Comparison of ENCODE assay signal across 32 cellular contexts in genomic region chr5:178445534-178445933, GRCh38.
DNase-seq lines count a peak whose midpoint lies in the region; ATAC-seq, FAIRE-seq and TF ChIP-seq lines count a peak whose summit lies in the region.
"Had no signal": no experiment of that assay in that cellular context is flagged by ENCODE, and none has a peak within 500 bp of the region (broad histone marks: within the 10 kb centered on the region; RNA-seq: fewer than 3 reads in every experiment).

No MANE protein-coding gene starts in this region.

- H3K4me2 ChIP-seq in HepG2 (ENCODE audit: low read depth, low read length) (no peak overlapping the region), K562 (ENCODE audit: insufficient read depth, low read length) (no peak overlapping the region)
- H3K4me2 ChIP-seq: A549; BLaER1; BLaER1 treated with 17β-estradiol and CSF1 and Interleukin-3, amounts not matched to agents 10 nM and 100 nM had no signal

- ATAC-seq in HepG2 (no peak), right lobe of liver (no peak), K562 (no peak)
- ATAC-seq: A549; CD8-positive, alpha-beta T cell had no signal

- H3K9me3 ChIP-seq in HepG2 (ENCODE audit: low read length) (no peaks in the 10 kb centered on the region), right lobe of liver (no peaks in the 10 kb centered on the region), HEK293 (ENCODE audit: control insufficient read depth, insufficient read depth, low read depth, low read length) (no peaks in the 10 kb centered on the region), K562 (replicated peaks; ENCODE audit: control insufficient read depth, insufficient read depth, low read depth, low read length) (0 out of 2 replicates have a peak, but pooled peaks cover 3% of the 10 kb centered on the region)
- H3K9me3 ChIP-seq: BE2C, BLaER1, Caco-2 had no signal

- POLR2A ChIA-PET in HepG2 (lab: Yijun Ruan, JAX) (no interaction called here), HEK293 (lab: Yijun Ruan, JAX) (no interaction called here), K562 (lab: Yijun Ruan, JAX) (no interaction called here)

- no peaks in the 10 kb centered on the region for H3K9me1 ChIP-seq in K562 (ENCODE audit: control insufficient read depth, insufficient read depth, low read length)

- H2AFZ ChIP-seq in HepG2 (ENCODE audit: low read length) (no peak overlapping the region), K562 (ENCODE audit: low read depth, low read length) (no peak overlapping the region)

- TF ChIP-seq POLR2A in HepG2 (IDR thresholded peaks at IDR 0.05; ENCODE audit: insufficient read depth in 1 of 2, low read depth in 2 of 2, low read length in 2 of 2) (no peak), right lobe of liver (IDR thresholded peaks at IDR 0.05) (no peak), K562 (conservative IDR thresholded peaks at IDR 0.05) (no peak)

- TF ChIP-seq CTCF in HepG2 (CRISPR knock-in tag; IDR thresholded peaks at IDR 0.05): no peak
- TF ChIP-seq CTCF in right lobe of liver (IDR thresholded peaks at IDR 0.05): no peak
- no peak for TF ChIP-seq CTCF in HEK293 (tag by site-specific recombination; IDR thresholded peaks at IDR 0.05)
- no peak for TF ChIP-seq CTCF in K562 (IDR thresholded peaks at IDR 0.05 in 2 of 3, conservative IDR thresholded peaks at IDR 0.05 in 1 of 3; ENCODE audit: insufficient read depth in 2 of 3, low read depth in 1 of 3, low read length in 3 of 3)

- H3K27ac ChIP-seq in HepG2 (ENCODE audit: extremely low read length, insufficient read depth, low read length) (no peak overlapping the region), right lobe of liver (no peak overlapping the region), HEK293 (ENCODE audit: extremely low read depth, low read depth, low read length) (no peak overlapping the region), K562 (ENCODE audit: extremely low read depth, low read depth, low read length) (no peak overlapping the region)
- H3K27ac ChIP-seq: 22Rv1, A549, BLaER1, C4-2B had no signal

- intact Hi-C loops in HepG2 (cut with micrococcal nuclease; ENCODE audit: unreplicated experiment) (no loop called here), right lobe of liver (cut with DNase I) (no loop called here), K562 (cut with micrococcal nuclease) (no loop called here)

- no peaks in the 10 kb centered on the region for H3K79me2 ChIP-seq in HepG2 (ENCODE audit: insufficient read depth, low read length)
- H3K79me2 ChIP-seq in K562 (ENCODE audit: control insufficient read depth, insufficient read depth, low read length): no peaks in the 10 kb centered on the region

- H3K36me3 ChIP-seq in HepG2 (replicated peaks in 1 of 2; ENCODE audit: control insufficient read depth in 1 of 2, insufficient read depth in 2 of 2, low read length in 2 of 2) (no peaks in the 10 kb centered on the region), right lobe of liver (no peaks in the 10 kb centered on the region), HEK293 (ENCODE audit: control insufficient read depth in 2 of 2, insufficient read depth in 1 of 2, low read length in 2 of 2) (no peaks in the 10 kb centered on the region), K562 (ENCODE audit: control insufficient read depth, insufficient read depth, low read length) (no peaks in the 10 kb centered on the region)
- H3K36me3 ChIP-seq: BE2C; BLaER1; BLaER1 treated with 17β-estradiol and CSF1 and Interleukin-3, amounts not matched to agents 10 nM and 100 nM had no signal

- no peaks in the 10 kb centered on the region for H4K20me1 ChIP-seq in HepG2 (ENCODE audit: insufficient read depth, low read length)
- no peaks in the 10 kb centered on the region for H4K20me1 ChIP-seq in K562 (replicated peaks; ENCODE audit: control insufficient read depth, insufficient read depth, low read length)
- H4K20me1 ChIP-seq: BLaER1; BLaER1 treated with 17β-estradiol and CSF1 and Interleukin-3, amounts not matched to agents 10 nM and 100 nM had no signal

- H3K4me1 ChIP-seq in HepG2 (ENCODE audit: insufficient read depth, low read length): no peaks in the 10 kb centered on the region
- H3K4me1 ChIP-seq in right lobe of liver: peaks cover 0 to 3% (median 0%) of the 10 kb centered on the region in 4 donors
- no peaks in the 10 kb centered on the region for H3K4me1 ChIP-seq in HEK293 (ENCODE audit: control insufficient read depth, insufficient read depth, low read length)
- H3K4me1 ChIP-seq in K562 (replicated peaks in 1 of 2; ENCODE audit: control insufficient read depth in 2 of 2, insufficient read depth in 2 of 2, low read length in 2 of 2): peaks cover 17 to 21% of the 10 kb centered on the region in 2 experiments
- H3K4me1 ChIP-seq: A549, BE2C, Caco-2 had no signal

- TF ChIP-seq RAD21 in HepG2 (CRISPR knock-in tag; IDR thresholded peaks at IDR 0.05) (no peak), K562 (CRISPR knock-in tag; conservative IDR thresholded peaks at IDR 0.05 in 1 of 2, IDR thresholded peaks at IDR 0.05 in 1 of 2) (no peak)

- H3K27me3 ChIP-seq in HepG2 (ENCODE audit: control insufficient read depth in 1 of 2, insufficient read depth in 2 of 2, low read length in 2 of 2): peaks cover 5 to 16% of the 10 kb centered on the region in 2 experiments; a peak in 4 of 5 replicates
- no peaks in the 10 kb centered on the region for H3K27me3 ChIP-seq in right lobe of liver
- no peaks in the 10 kb centered on the region; a peak in 1 of 5 replicates for H3K27me3 ChIP-seq in K562 (ENCODE audit: control insufficient read depth in 2 of 2, insufficient read depth in 2 of 2, low read length in 2 of 2)
- H3K27me3 ChIP-seq: BE2C had no signal

- no peak overlapping the region for H3K9ac ChIP-seq in HepG2 (ENCODE audit: insufficient read depth, low read depth, low read length)
- H3K9ac ChIP-seq in K562 (ENCODE audit: insufficient read depth in 1 of 2, low read depth in 2 of 2, low read length in 2 of 2): no peak overlapping the region
- H3K9ac ChIP-seq: BLaER1; BLaER1 treated with 17β-estradiol and CSF1 and Interleukin-3, amounts not matched to agents 10 nM and 100 nM had no signal

- CTCF ChIA-PET in HepG2 (lab: Yijun Ruan, JAX; ENCODE audit: low intra/inter-chr PET ratio, low total read pairs): no interaction called here
- CTCF ChIA-PET in HEK293 (lab: Yijun Ruan, JAX): interaction anchor here (2.4 kb wide), 1 partner anchor 16 kb away, joined by 9 read pairs; no protein-coding TSS in a partner anchor
- CTCF ChIA-PET in K562 (lab: Yijun Ruan, JAX; ENCODE audit: low intra/inter-chr PET ratio): no interaction called here

- no peak for DNase-seq in HepG2 (ENCODE audit: low spot score)
- DNase-seq in right lobe of liver: no peak
- DNase-seq in K562 (ENCODE audit: extremely low read depth in 1 of 4, low spot score in 3 of 4): no peak
- no peak for DNase-seq in kidney tubule cell (ENCODE audit: low spot score)
- no peak for DNase-seq in ecto neural progenitor cell (ENCODE audit: low spot score)
- DNase-seq: 8988T; ACHN; AML-193; BE2C; C1 segment of cervical spinal cord; Caco-2; Calu3; CD4-positive, alpha-beta memory T cell; CD4-positive, alpha-beta T cell; CD4-positive, CD25-positive, alpha-beta regulatory T cell; CD8-positive, alpha-beta memory T cell; CD8-positive, alpha-beta T cell; COR-L47; DMS 273 treated with DMSO at 0.1 percent for 48 hours; DMS153; DMS53; DMS79; DMS79 treated with DMSO at 0.1 percent for 48 hours; DND-41; EL had no signal

- TF ChIP-seq EP300 in HepG2 (IDR thresholded peaks at IDR 0.05; ENCODE audit: low read depth in 2 of 2, low read length in 2 of 2) (no peak), HepG2 (CRISPR knock-in tag; IDR thresholded peaks at IDR 0.05; ENCODE audit: borderline replicate concordance) (no peak), K562 (IDR thresholded peaks at IDR 0.05; ENCODE audit: low read length) (no peak)

- WGBS in HepG2 (ENCODE audit: low lambda C conversion rate): 0% methylated on average over 2 of the region's 2 CpGs
- WGBS in right lobe of liver (ENCODE audit: insufficient coverage, low coverage, low lambda C conversion rate, missing lambda C conversion rate): 69% methylated on average over 2 of the region's 2 CpGs
- 10% methylated on average over 2 of the region's 2 CpGs for WGBS in K562 (ENCODE audit: insufficient coverage, low coverage, missing lambda C conversion rate)

- BruUV-seq in HepG2 (replicated peaks; lab: Mats Ljungman, UMichigan) (no TSS peak), K562 (replicated peaks; lab: Mats Ljungman, UMichigan) (no TSS peak)

- in situ Hi-C loops in HepG2 (cut with HindIII; ENCODE audit: extremely low pct_ligation_motif_present, low pct_unique_long_range_greater_than_20kb): no loop called here
- in situ Hi-C loops in K562 (cut with MboI): no loop called here

- FAIRE-seq in HepG2 (lab: Jason Lieb, UNC) (no peak), K562 (lab: Jason Lieb, UNC) (no peak)
- FAIRE-seq: A549, D721Med had no signal

- H3K4me3 ChIP-seq in HepG2 (replicated peaks in 1 of 3; ENCODE audit: insufficient read depth in 1 of 3, low read depth in 2 of 3, low read length in 3 of 3) (no peak overlapping the region), right lobe of liver (no peak overlapping the region), HEK293 (ENCODE audit: low read depth, low read length) (no peak overlapping the region), K562 (no peak overlapping the region)
- H3K4me3 ChIP-seq: A549; BLaER1; BLaER1 treated with 17β-estradiol and CSF1 and Interleukin-3, amounts not matched to agents 10 nM and 100 nM had no signal

TF ChIP-seq in HepG2, 621 proteins besides CTCF, POLR2A, EP300 and RAD21:
- no peak for TF ChIP-seq KLF15 (CRISPR knock-in tag; IDR thresholded peaks at IDR 0.05; ENCODE audit: borderline replicate concordance)
- 0 out of 2 replicates have a peak, but pooled peaks have one; percentile 13 for TF ChIP-seq CREB1 (IDR thresholded peaks at IDR 0.05)
- TF ChIP-seq CREB1 (CRISPR knock-in tag; IDR thresholded peaks at IDR 0.05): no peak
- TF ChIP-seq ATF7 (IDR thresholded peaks at IDR 0.05): peak; percentile 63
- TF ChIP-seq ATF7 (CRISPR knock-in tag; IDR thresholded peaks at IDR 0.05): no peak
- TF ChIP-seq POLR2G (IDR thresholded peaks at IDR 0.05; ENCODE audit: low read depth, low read length): no peak

TF ChIP-seq in K562, 482 proteins besides CTCF, POLR2A, EP300 and RAD21 (continues in another document):
- TF ChIP-seq SNAPC5 (CRISPR knock-in tag; IDR thresholded peaks at IDR 0.05): no peak
- TF ChIP-seq FOXJ3 (CRISPR knock-in tag; IDR thresholded peaks at IDR 0.05): no peak

Comparison
In these comparisons a context has a peak if more than half of its experiments do, and no peak if none do; other contexts are left out.
1. Of the 241 proteins assayed by ChIP-seq in both HepG2 and K562: peak only in HepG2: none; only in K562: ZNF512; in both: none; in neither: 237; mixed calls (peak in some experiments, not most) for 3.